In genomic region chr2:168211664-168212163, GRCh38 we compare ENCODE assay signal across 10 cellular contexts. TPM values are rescaled to one million over a fixed set of nuclear protein-coding genes. Genes with fewer than 3 reads are reported as not detected.
DNase-seq lines count a peak whose midpoint lies in the region; ATAC-seq and TF ChIP-seq lines count a peak whose summit lies in the region.
"Had no signal": no experiment of that assay in that cellular context is flagged by ENCODE, and none has a peak within 500 bp of the region (broad histone marks: within the 10 kb centered on the region; RNA-seq: fewer than 3 reads in every experiment).

No MANE protein-coding gene starts in this region.

- no peaks in the 10 kb centered on the region for H3K9me3 ChIP-seq in colonic mucosa
- H3K9me3 ChIP-seq: HAP-1 had no signal

- H3K9ac ChIP-seq in colonic mucosa (ENCODE audit: low read depth in 2 of 2, low read length in 2 of 2): peak overlapping the region in 1 of 2 donors; percentile 36

- H3K36me3 ChIP-seq in colonic mucosa: no peaks in the 10 kb centered on the region
- no peaks in the 10 kb centered on the region for H3K36me3 ChIP-seq in H7 (replicated peaks; ENCODE audit: control insufficient read depth, insufficient read depth, low read length)
- H3K36me3 ChIP-seq: HAP-1 had no signal

- no peak overlapping the region for H3K4me3 ChIP-seq in colonic mucosa
- H3K4me3 ChIP-seq in H7 (ENCODE audit: insufficient read depth, low read depth, low read length): no peak overlapping the region
- H3K4me3 ChIP-seq: HAP-1 had no signal

- peak overlapping the region; percentile 56 for H3K27ac ChIP-seq in colonic mucosa

- H3K4me1 ChIP-seq in colonic mucosa: peaks cover 4% of the 10 kb centered on the region

- no peak for TF ChIP-seq CTCF in colonic mucosa (IDR thresholded peaks at IDR 0.05)

- DNase-seq in activated CD4-positive, alpha-beta T cell treated with anti-CD3 and anti-CD28 coated beads for 48 hours: peak; percentile 72
- DNase-seq in activated CD4-positive, alpha-beta T cell treated with anti-CD3 and anti-CD28 coated beads, Interleukin-2, amount 50 U/mL, for 1 hour: no peak
- DNase-seq in colonic mucosa: no peak
- peak; percentile 64 for DNase-seq in stimulated activated CD8-positive, alpha-beta memory T cell treated with anti-CD3 and anti-CD28 coated beads, Interleukin-4, amount 100 ng/mL, for 48 hours
- no peak for DNase-seq in UCSD-AML1 (lab: John Stamatoyannopoulos, UW; ENCODE audit: unreplicated experiment)
- no peak for DNase-seq in H7
- DNase-seq in pons (ENCODE audit: low spot score): no peak
- DNase-seq: left cardiac atrium had no signal

- intact Hi-C loops in colonic mucosa (cut with DNase I): no loop called here

- peak; percentile 39 for ATAC-seq in HG03575 (IDR thresholded peaks at IDR 0.05; ENCODE audit: extremely low read depth, insufficient number of reproducible peaks, low FRiP score, unreplicated experiment)

- no peaks in the 10 kb centered on the region for H3K27me3 ChIP-seq in colonic mucosa
- no peaks in the 10 kb centered on the region for H3K27me3 ChIP-seq in H7 (ENCODE audit: control insufficient read depth, insufficient read depth, low read length)

RNA-seq across cellular contexts. Expression of gene STK39, which starts 35.7 kb away (rescaled TPM):
- 10 to 100 TPM; 35.9 to 41.2 TPM for total RNA-seq in colonic mucosa
- total RNA-seq in H7 (2014; rRNA removed; shearing (Covaris generic)): 20.8 and 27.9 TPM in 2 replicates

Comparison
In these comparisons a context has a peak if more than half of its experiments do, and no peak if none do; other contexts are left out.
1. DNase-seq: peak in activated CD4-positive, alpha-beta T cell treated with anti-CD3 and anti-CD28 coated beads for 48 hours (single experiment) and stimulated activated CD8-positive, alpha-beta memory T cell treated with anti-CD3 and anti-CD28 coated beads, Interleukin-4, amount 100 ng/mL, for 48 hours (single experiment); none in activated CD4-positive, alpha-beta T cell treated with anti-CD3 and anti-CD28 coated beads, Interleukin-2, amount 50 U/mL, for 1 hour (single experiment), colonic mucosa (single experiment), UCSD-AML1 (single experiment), H7 (single experiment) and pons (single experiment).